Comparison of ENCODE assay signal across 20 cellular contexts in genomic region chr4:89029591-89029990, GRCh38.
"Had no signal": no experiment of that assay in that cellular context is flagged by ENCODE, and none has a peak within 500 bp of the region (broad histone marks: within the 10 kb centered on the region; RNA-seq: fewer than 3 reads in every experiment).

No MANE protein-coding gene starts in this region.

- H3K27me3 ChIP-seq: foreskin keratinocyte, neural progenitor cell, sigmoid colon, upper lobe of left lung had no signal

- H3K27me3 Mint-ChIP-seq: naive B cell; stimulated activated naive B cell treated with anti-CD40 and anti-IgM and Interleukin-4, amounts not matched to agents 10 μg/mL and 1 μg/mL and 100 μg/mL, for 72 hours had no signal

- H3K4me1 ChIP-seq: foreskin keratinocyte, lower lobe of right lung, neural progenitor cell, sigmoid colon, upper lobe of left lung had no signal

- H3K27ac ChIP-seq: foreskin keratinocyte, lower lobe of right lung, neural progenitor cell, sigmoid colon, upper lobe of left lung had no signal

- ATAC-seq: foreskin keratinocyte; left lobe of liver; lower lobe of right lung; SK-N-SH treated with all-trans-retinoic acid at 6 μM for 48 hours; stimulated activated naive B cell treated with anti-CD40 and anti-IgM and Interleukin-4, amounts not matched to agents 10 μg/mL and 1 μg/mL and 100 μg/mL, for 72 hours; WTC11 had no signal

- H3K27ac Mint-ChIP-seq: activated CD4-positive, alpha-beta memory T cell treated with anti-CD3 and anti-CD28 coated beads, Interleukin-2, amount 10 ng/mL, durations not matched to agents 7 days and 5 days; activated T-helper 2 cell treated with anti-CD3 and anti-CD28 coated beads, Interferon-gamma antibody, Interleukin-2, Interleukin-4, amounts not matched to agents 10 μg/mL and 5 μg/mL and 100 μg/mL, durations not matched to agents 14 hours and 24 hours and 36 hours; naive B cell; neural progenitor cell; stimulated activated naive B cell treated with anti-CD40 and anti-IgM and Interleukin-4, amounts not matched to agents 10 μg/mL and 1 μg/mL and 100 μg/mL, for 72 hours; WTC11 had no signal

- H3K4me1 Mint-ChIP-seq: naive B cell; neural progenitor cell; stimulated activated naive B cell treated with anti-CD40 and anti-IgM and Interleukin-4, amounts not matched to agents 10 μg/mL and 1 μg/mL and 100 μg/mL, for 72 hours had no signal

- H3K36me3 ChIP-seq: lower lobe of right lung, neural progenitor cell, sigmoid colon, upper lobe of left lung had no signal

- DNase-seq: activated CD4-positive, alpha-beta memory T cell treated with anti-CD3 and anti-CD28 coated beads, Interleukin-2, amount 10 ng/mL, durations not matched to agents 7 days and 5 days; activated CD4-positive, alpha-beta T cell treated with anti-CD3 and anti-CD28 coated beads for 48 hours; activated naive CD4-positive, alpha-beta T cell; activated T-cell treated with anti-CD3 and anti-CD28 coated beads, Interleukin-2, amount 50 U/mL, for 1 hour; amygdala; foreskin keratinocyte; kidney; lower lobe of right lung; mesendoderm; naive B cell; sigmoid colon; stimulated activated CD4-positive, alpha-beta T cell treated with anti-CD3 and anti-CD28 coated beads, Interleukin-15, amount 100 ng/mL, for 24 hours; stimulated activated naive B cell treated with anti-CD40 and anti-IgM and Interleukin-4, amounts not matched to agents 10 μg/mL and 1 μg/mL and 100 μg/mL, for 72 hours; upper lobe of left lung had no signal

- H3K4me3 ChIP-seq: lower lobe of right lung, neural progenitor cell, sigmoid colon, smooth muscle cell, upper lobe of left lung had no signal

- H3K4me3 Mint-ChIP-seq: activated CD4-positive, alpha-beta memory T cell treated with anti-CD3 and anti-CD28 coated beads, Interleukin-2, amount 10 ng/mL, durations not matched to agents 7 days and 5 days; naive B cell; neural progenitor cell; stimulated activated naive B cell treated with anti-CD40 and anti-IgM and Interleukin-4, amounts not matched to agents 10 μg/mL and 1 μg/mL and 100 μg/mL, for 72 hours; WTC11 had no signal

- H3K9me3 ChIP-seq: lower lobe of right lung, sigmoid colon, upper lobe of left lung had no signal

- H3K36me3 Mint-ChIP-seq: naive B cell; neural progenitor cell; stimulated activated naive B cell treated with anti-CD40 and anti-IgM and Interleukin-4, amounts not matched to agents 10 μg/mL and 1 μg/mL and 100 μg/mL, for 72 hours had no signal

- H3K9me3 Mint-ChIP-seq: activated CD4-positive, alpha-beta memory T cell treated with anti-CD3 and anti-CD28 coated beads, Interleukin-2, amount 10 ng/mL, durations not matched to agents 7 days and 5 days; activated T-helper 2 cell treated with anti-CD3 and anti-CD28 coated beads, Interferon-gamma antibody, Interleukin-2, Interleukin-4, amounts not matched to agents 10 μg/mL and 5 μg/mL and 100 μg/mL, durations not matched to agents 14 hours and 24 hours and 36 hours; neural progenitor cell; stimulated activated naive B cell treated with anti-CD40 and anti-IgM and Interleukin-4, amounts not matched to agents 10 μg/mL and 1 μg/mL and 100 μg/mL, for 72 hours; WTC11 had no signal
